In genomic region chr1:33007190-33008050, GRCh38 we compare ENCODE assay signal across 9 cellular contexts. TPM values are rescaled to one million over a fixed set of nuclear protein-coding genes. Genes with fewer than 3 reads are reported as not detected.
DNase-seq lines count a peak whose midpoint lies in the region; FAIRE-seq and TF ChIP-seq lines count a peak whose summit lies in the region.
"Had no signal": no experiment of that assay in that cellular context is flagged by ENCODE, and none has a peak within 500 bp of the region (broad histone marks: within the 10 kb centered on the region; RNA-seq: fewer than 3 reads in every experiment).

No MANE protein-coding gene starts in this region.

- H3K27me3 ChIP-seq in keratinocyte (ENCODE audit: control insufficient read depth, extremely low read depth, insufficient read depth, low read length) (no peaks in the 10 kb centered on the region), transverse colon (no peaks in the 10 kb centered on the region)

- peaks cover 20 to 22% of the 10 kb centered on the region in 2 experiments for H3K36me3 ChIP-seq in keratinocyte (ENCODE audit: control insufficient read depth in 2 of 2, extremely low read depth in 1 of 2, insufficient read depth in 2 of 2, low read length in 2 of 2)
- peaks cover 0 to 6% (median 3%) of the 10 kb centered on the region in 4 donors for H3K36me3 ChIP-seq in transverse colon

- H3K9me3 ChIP-seq in keratinocyte (ENCODE audit: control insufficient read depth, low read depth, low read length) (no peaks in the 10 kb centered on the region), transverse colon (no peaks in the 10 kb centered on the region)

- peak; percentile 66 to 89 (median 76) for TF ChIP-seq CTCF in keratinocyte (optimal IDR thresholded peaks at IDR 0.05 in 1 of 3, IDR thresholded peaks at IDR 0.05 in 1 of 3, conservative IDR thresholded peaks at IDR 0.05 in 1 of 3; ENCODE audit: extremely low read depth in 1 of 3, insufficient read depth in 2 of 3, low read length in 3 of 3)
- TF ChIP-seq CTCF in transverse colon (IDR thresholded peaks at IDR 0.05) = peak; percentile 26 to 50 (median 32)

- peak overlapping the region; percentile 31 for H3K27ac Mint-ChIP-seq in activated CD4-positive, alpha-beta T cell treated with anti-CD3 and anti-CD28 coated beads, Interleukin-2, amount 10 ng/mL, durations not matched to agents 24 days and 14 days
- H3K27ac Mint-ChIP-seq: activated naive CD8-positive, alpha-beta T cell had no signal

- peaks cover 30% of the 10 kb centered on the region for H3K4me1 Mint-ChIP-seq in activated CD4-positive, alpha-beta T cell treated with anti-CD3 and anti-CD28 coated beads, Interleukin-2, amount 10 ng/mL, durations not matched to agents 24 days and 14 days

- H4K20me1 ChIP-seq in keratinocyte (ENCODE audit: control insufficient read depth, extremely low read depth, insufficient read depth, low read length) = no peaks in the 10 kb centered on the region

- peaks cover 66% of the 10 kb centered on the region for H3K36me3 Mint-ChIP-seq in activated CD4-positive, alpha-beta T cell treated with anti-CD3 and anti-CD28 coated beads, Interleukin-2, amount 10 ng/mL, durations not matched to agents 24 days and 14 days (ENCODE audit: low read depth)

- 55 to 82% methylated on average over 4 to 6 of the region's 6 CpGs for WGBS in transverse colon (ENCODE audit: low coverage in 1 of 2), 2 donors

- H2AFZ ChIP-seq in keratinocyte (ENCODE audit: control insufficient read depth, low read length) = no peak overlapping the region

- intact Hi-C loops in activated CD4-positive, alpha-beta T cell treated with anti-CD3 and anti-CD28 coated beads, Interleukin-2, amount 10 ng/mL, durations not matched to agents 24 days and 14 days (cut with micrococcal nuclease) = loop anchor here (2.0 kb wide), 1 partner anchor 15 kb away; no protein-coding TSS in a partner anchor
- intact Hi-C loops in transverse colon (cut with DNase I; ENCODE audit: low total_unique reads) = no loop called here

- peak overlapping the region; percentile 55 for H3K27ac ChIP-seq in keratinocyte (ENCODE audit: control insufficient read depth, insufficient read depth, low read length)
- H3K27ac ChIP-seq in transverse colon = peak overlapping the region in 1 of 4 donors; percentile 73

- H3K9ac ChIP-seq in keratinocyte (ENCODE audit: control insufficient read depth, extremely low read depth, insufficient read depth, low read length) = no peak overlapping the region

- DNase-seq in activated CD4-positive, alpha-beta T cell treated with anti-CD3 and anti-CD28 coated beads, Interleukin-2, amount 10 ng/mL, durations not matched to agents 24 days and 14 days = peak; percentile 72
- DNase-seq in activated CD4-positive, alpha-beta T cell treated with anti-CD3 and anti-CD28 coated beads, Interleukin-2, amount 50 U/mL, for 1 hour = no peak
- DNase-seq in NCI-H187 (lab: John Stamatoyannopoulos, UW) (peak; percentile 26 to 41), brain pericyte (ENCODE audit: low read depth, low spot score) (peak; percentile 73), keratinocyte (ENCODE audit: low read depth, low spot score) (peak; percentile 70), transverse colon (peak; percentile 28), NCI-H774 (lab: John Stamatoyannopoulos, UW) (no peak)
- no peak for DNase-seq in activated naive CD4-positive, alpha-beta T cell treated with Interleukin-2 at 50 U/mL for 16 hours

- H3K4me3 Mint-ChIP-seq in activated CD4-positive, alpha-beta T cell treated with anti-CD3 and anti-CD28 coated beads, Interleukin-2, amount 10 ng/mL, durations not matched to agents 24 days and 14 days = no peak overlapping the region
- H3K4me3 Mint-ChIP-seq: activated naive CD8-positive, alpha-beta T cell had no signal

- TF ChIP-seq EP300 in transverse colon (IDR thresholded peaks at IDR 0.05; ENCODE audit: low read depth) = no peak

- H3K4me3 ChIP-seq in keratinocyte (ENCODE audit: control insufficient read depth in 2 of 3, extremely low read depth in 1 of 3, insufficient read depth in 2 of 3, low read depth in 1 of 3, low read length in 3 of 3) = no peak overlapping the region
- no peak overlapping the region for H3K4me3 ChIP-seq in transverse colon

- H3K27me3 Mint-ChIP-seq in activated CD4-positive, alpha-beta T cell treated with anti-CD3 and anti-CD28 coated beads, Interleukin-2, amount 10 ng/mL, durations not matched to agents 24 days and 14 days = no peaks in the 10 kb centered on the region
- H3K27me3 Mint-ChIP-seq: activated naive CD8-positive, alpha-beta T cell had no signal

- peaks cover 2% of the 10 kb centered on the region for H3K9me1 ChIP-seq in keratinocyte (ENCODE audit: control insufficient read depth, extremely low read depth, insufficient read depth, low read length)

- no peak for TF ChIP-seq POLR2A in transverse colon (IDR thresholded peaks at IDR 0.05)

- dilution Hi-C loops in keratinocyte (cut with MboI; ENCODE audit: extremely low pct_ligation_motif_present, low sequenced_read_pairs) = no loop called here

- peak; percentile 64 for FAIRE-seq in keratinocyte (lab: Jason Lieb, UNC)

- no peak overlapping the region for H3K4me2 ChIP-seq in keratinocyte (ENCODE audit: control insufficient read depth, extremely low read depth, insufficient read depth, low read depth, low read length)

- H3K4me1 ChIP-seq in keratinocyte (ENCODE audit: control insufficient read depth, extremely low read depth, insufficient read depth, low read length) (peaks cover 40% of the 10 kb centered on the region), transverse colon (peaks cover 10 to 36% (median 19%) of the 10 kb centered on the region in 4 donors)

- in situ Hi-C loops in transverse colon (cut with MboI; ENCODE audit: low pct_ligation_motif_present in 1 of 4, low pct_unique_long_range_greater_than_20kb in 1 of 4, low sequenced_read_pairs in 3 of 4) = loop anchor here in 1 of 4 donors (10.0 kb wide), 1 partner anchor 73 kb away; no protein-coding TSS in a partner anchor

- no peaks in the 10 kb centered on the region for H3K79me2 ChIP-seq in keratinocyte (ENCODE audit: control insufficient read depth, insufficient read depth, low read length)

- H3K9me3 Mint-ChIP-seq in activated CD4-positive, alpha-beta T cell treated with anti-CD3 and anti-CD28 coated beads, Interleukin-2, amount 10 ng/mL, durations not matched to agents 24 days and 14 days = no peaks in the 10 kb centered on the region

RNA-seq across cellular contexts. Expression of gene AK2, which starts 29.3 kb away (rescaled TPM):
- total RNA-seq in activated CD4-positive, alpha-beta T cell treated with anti-CD3 and anti-CD28 coated beads, Interleukin-2, amount 10 ng/mL, durations not matched to agents 24 days and 14 days = 424 and 429 TPM in 2 replicates
- polyA plus RNA-seq in keratinocyte = 193 to 258 TPM (median 256 TPM) in 3 replicates
- 68.5 TPM for polyA plus RNA-seq in keratinocyte (2011; ENCODE audit: low read depth)
- polyA plus RNA-seq in keratinocyte (2011; cell fraction: cytosol; rRNA removed) = 240 and 263 TPM in 2 replicates
- polyA plus RNA-seq in keratinocyte (2011; cell fraction: nucleus; rRNA removed) = 231 and 290 TPM in 2 replicates
- 163 and 201 TPM in 2 replicates for polyA plus RNA-seq in keratinocyte (2012; ENCODE audit: low replicate concordance)
- polyA minus RNA-seq in keratinocyte = 43.8 to 97.5 TPM (median 91.4 TPM) in 3 replicates
- 123 TPM for polyA minus RNA-seq in keratinocyte (2011; cell fraction: cytosol; rRNA and poly(A)+ RNA removed)
- 36.0 and 67.2 TPM in 2 replicates for polyA minus RNA-seq in keratinocyte (2011; cell fraction: nucleus; rRNA and poly(A)+ RNA removed)
- 100 to 1,000 TPM; 209 to 296 (median 211) TPM for total RNA-seq in transverse colon

RNA-seq across cellular contexts. Expression of gene RNF19B, which starts 42.8 kb away (rescaled TPM):
- total RNA-seq in activated CD4-positive, alpha-beta T cell treated with anti-CD3 and anti-CD28 coated beads, Interleukin-2, amount 10 ng/mL, durations not matched to agents 24 days and 14 days = 44.5 and 46.8 TPM in 2 replicates
- polyA plus RNA-seq in keratinocyte = 31.8 to 48.3 TPM (median 33.5 TPM) in 3 replicates
- polyA plus RNA-seq in keratinocyte (2011; ENCODE audit: low read depth) = 18.9 TPM
- polyA plus RNA-seq in keratinocyte (2011; cell fraction: cytosol; rRNA removed) = 31.1 and 31.5 TPM in 2 replicates
- polyA plus RNA-seq in keratinocyte (2011; cell fraction: nucleus; rRNA removed) = 26.6 and 29.0 TPM in 2 replicates
- polyA plus RNA-seq in keratinocyte (2012; ENCODE audit: low replicate concordance) = 31.3 and 36.7 TPM in 2 replicates
- 31.8 to 54.8 TPM (median 49.1 TPM) in 3 replicates for polyA minus RNA-seq in keratinocyte
- 45.1 TPM for polyA minus RNA-seq in keratinocyte (2011; cell fraction: cytosol; rRNA and poly(A)+ RNA removed)
- 20.4 and 24.8 TPM in 2 replicates for polyA minus RNA-seq in keratinocyte (2011; cell fraction: nucleus; rRNA and poly(A)+ RNA removed)
- total RNA-seq in transverse colon = 10 to 100 TPM; 22.5 to 83.8 (median 62.0) TPM

Comparison
In these comparisons a context has a peak if more than half of its experiments do, and no peak if none do; other contexts are left out.
1. DNase-seq: peak in activated CD4-positive, alpha-beta T cell treated with anti-CD3 and anti-CD28 coated beads, Interleukin-2, amount 10 ng/mL, durations not matched to agents 24 days and 14 days (single experiment), NCI-H187 (2 of 2), brain pericyte (single experiment), keratinocyte (single experiment) and transverse colon (single experiment); none in activated CD4-positive, alpha-beta T cell treated with anti-CD3 and anti-CD28 coated beads, Interleukin-2, amount 50 U/mL, for 1 hour (single experiment), NCI-H774 (single experiment) and activated naive CD4-positive, alpha-beta T cell treated with Interleukin-2 at 50 U/mL for 16 hours (single experiment).